In genomic region chr5:79720096-79720495, GRCh38 we compare ENCODE assay signal across 27 cellular contexts.
"Had no signal": no experiment of that assay in that cellular context is flagged by ENCODE, and none has a peak within 500 bp of the region (broad histone marks: within the 10 kb centered on the region; RNA-seq: fewer than 3 reads in every experiment).

No MANE protein-coding gene starts in this region.

- H3K36me3 ChIP-seq: gastroesophageal sphincter, heart left ventricle, left lung, neutrophil, pancreas, prostate gland, spleen had no signal

- H3K4me3 Mint-ChIP-seq: effector memory CD8-positive, alpha-beta T cell; mesothelial cell of epicardium; naive B cell; natural killer cell treated with Interleukin-12 subunit alpha and Interleukin-12 subunit beta and Interleukin-15 and Interleukin-18, amount 100 ng/mL, for 72 hours; neural crest cell; stimulated activated memory B cell treated with anti-CD40 and anti-IgM and Interleukin-4, amounts not matched to agents 10 μg/mL and 1 μg/mL and 100 μg/mL, for 72 hours; type B pancreatic cell had no signal

- H3K4me3 ChIP-seq: gastroesophageal sphincter, heart left ventricle, hepatocyte, left lung, mucosa of descending colon, pancreas, prostate gland, skin epidermis, spleen, testis, tibial artery had no signal

- H3K27ac Mint-ChIP-seq: effector memory CD8-positive, alpha-beta T cell; mesothelial cell of epicardium; naive B cell; natural killer cell treated with Interleukin-12 subunit alpha and Interleukin-12 subunit beta and Interleukin-15 and Interleukin-18, amount 100 ng/mL, for 72 hours; stimulated activated memory B cell treated with anti-CD40 and anti-IgM and Interleukin-4, amounts not matched to agents 10 μg/mL and 1 μg/mL and 100 μg/mL, for 72 hours; type B pancreatic cell had no signal

- H3K4me1 ChIP-seq: gastroesophageal sphincter, left lung, pancreas, prostate gland, spleen, testis, tibial artery had no signal

- H3K4me1 Mint-ChIP-seq: mesothelial cell of epicardium; naive B cell; neural crest cell; stimulated activated memory B cell treated with anti-CD40 and anti-IgM and Interleukin-4, amounts not matched to agents 10 μg/mL and 1 μg/mL and 100 μg/mL, for 72 hours had no signal

- H3K27me3 ChIP-seq: gastroesophageal sphincter, heart left ventricle, hepatocyte, left lung, neutrophil, pancreas, spleen, testis, tibial artery had no signal

- H2AFZ ChIP-seq: hepatocyte had no signal

- DNase-seq: cortex of kidney; effector memory CD8-positive, alpha-beta T cell; foreskin fibroblast; heart left ventricle; left cardiac atrium; left lung; mesenchymal stem cell; mucosa of descending colon; naive B cell; pancreas; right cardiac atrium; spleen; stimulated activated CD4-positive, alpha-beta T cell treated with anti-CD3 and anti-CD28 coated beads, Interleukin-4, amount 100 ng/mL, for 4 hours; stimulated activated naive CD8-positive, alpha-beta T cell treated with anti-CD3 and anti-CD28 coated beads, Interleukin-15, Interleukin-2, amounts not matched to agents 100 U/mL and 50 U/mL, for 24 hours; substantia nigra; testis; tibial artery had no signal

- H3K79me2 ChIP-seq: hepatocyte had no signal

- H3K27me3 Mint-ChIP-seq: type B pancreatic cell had no signal

- H3K9me3 ChIP-seq: pancreas, prostate gland, testis had no signal

- H3K4me2 ChIP-seq: hepatocyte had no signal

- H3K27ac ChIP-seq: gastroesophageal sphincter, heart left ventricle, hepatocyte, left lung, neutrophil, pancreas, prostate gland, skin epidermis, spleen, testis, tibial artery had no signal

- H3K36me3 Mint-ChIP-seq: type B pancreatic cell had no signal
